In genomic region chr7:76262683-76263402, GRCh38 we compare ENCODE assay signal across 9 cellular contexts. TPM values are rescaled to one million over a fixed set of nuclear protein-coding genes. Genes with fewer than 3 reads are reported as not detected.
A peak's percentile ranks its signal among the peaks of the same experiment; 100 is the strongest.
DNase-seq lines count a peak whose midpoint lies in the region; ATAC-seq, FAIRE-seq and TF ChIP-seq lines count a peak whose summit lies in the region.
"Had no signal": no experiment of that assay in that cellular context is flagged by ENCODE, and none has a peak within 500 bp of the region (broad histone marks: within the 10 kb centered on the region; RNA-seq: fewer than 3 reads in every experiment).

No MANE protein-coding gene starts in this region.

- H3K9me3 ChIP-seq in OCI-LY3 (ENCODE audit: insufficient read depth, low read length), result no peaks in the 10 kb centered on the region

- H3K4me3 ChIP-seq in OCI-LY3 (ENCODE audit: low read length), result no peak overlapping the region

- no peak overlapping the region for H3K9ac ChIP-seq in OCI-LY3 (ENCODE audit: low read length)

- DNase-seq in DMS153 treated with DMSO at 0.1 percent for 48 hours (lab: John Stamatoyannopoulos, UW; ENCODE audit: unreplicated experiment), result peak; percentile 25
- no peak for DNase-seq in DMS153 (lab: John Stamatoyannopoulos, UW)
- peak; percentile 56 for DNase-seq in HTR-8/SVneo (ENCODE audit: insufficient read length, low spot score)
- DNase-seq in iPS-NIHi11 (ENCODE audit: low spot score), result peak; percentile 57
- DNase-seq in stimulated activated CD8-positive, alpha-beta memory T cell treated with anti-CD3 and anti-CD28 coated beads, Interleukin-4, amount 100 ng/mL, for 48 hours, result peak; percentile 56

- no peaks in the 10 kb centered on the region for H3K27me3 ChIP-seq in OCI-LY3 (ENCODE audit: low read depth, low read length)

- H3K4me2 ChIP-seq in OCI-LY3 (ENCODE audit: low read length), result no peak overlapping the region

- peak; percentile 82 for TF ChIP-seq CTCF in OCI-LY3 (IDR thresholded peaks at IDR 0.05; ENCODE audit: low read depth, low read length)
- peak; percentile 82 to 85 for TF ChIP-seq CTCF in brain (conservative IDR thresholded peaks at IDR 0.05)

- peaks cover 8% of the 10 kb centered on the region for H3K36me3 Mint-ChIP-seq in brain

- peak overlapping the region in 1 of 5 experiments; percentile 28 for H3K4me3 Mint-ChIP-seq in brain

- peak overlapping the region in 1 of 5 experiments; percentile 36 for H3K27ac Mint-ChIP-seq in brain

- peaks cover 0 to 4% (median 0%) of the 10 kb centered on the region in 5 experiments for H3K9me3 Mint-ChIP-seq in brain

- ATAC-seq in GM19035 (IDR thresholded peaks at IDR 0.05; ENCODE audit: unreplicated experiment), result no peak

- no peak overlapping the region for H2AFZ ChIP-seq in OCI-LY3 (ENCODE audit: low read depth, low read length)

- FAIRE-seq in HTR-8/SVneo (lab: Jason Lieb, UNC), result no peak
- FAIRE-seq: A204.1 had no signal

- peaks cover 42% of the 10 kb centered on the region for H3K27me3 Mint-ChIP-seq in brain

- peaks cover 9% of the 10 kb centered on the region for H3K4me1 Mint-ChIP-seq in brain

- no peaks in the 10 kb centered on the region for H3K79me2 ChIP-seq in OCI-LY3 (ENCODE audit: low read length)

- H3K4me1 ChIP-seq in OCI-LY3 (ENCODE audit: low read length), result peaks cover 4% of the 10 kb centered on the region; the same call in 1 of the 2 replicates

- no peak overlapping the region for H3K27ac ChIP-seq in OCI-LY3 (ENCODE audit: low read length)

- H3K36me3 ChIP-seq in OCI-LY3 (replicated peaks; ENCODE audit: low read depth, low read length), result no peaks in the 10 kb centered on the region

- no peaks in the 10 kb centered on the region for H4K20me1 ChIP-seq in OCI-LY3 (ENCODE audit: insufficient read depth, low read length)

RNA-seq across cellular contexts. Expression of gene HSPB1, which starts 39.6 kb away (rescaled TPM):
- 404 TPM for polyA plus RNA-seq in brain (ENCODE audit: insufficient read depth, low read depth, low replicate concordance)
